Comparison of ENCODE assay signal across 8 cellular contexts in genomic region chr2:195543902-195544894, GRCh38.
DNase-seq lines count a peak whose midpoint lies in the region; ATAC-seq, FAIRE-seq and TF ChIP-seq lines count a peak whose summit lies in the region.

No MANE protein-coding gene starts in this region.

- peak; percentile 95 for FAIRE-seq in A549 (lab: Jason Lieb, UNC)

- H3K4me1 Mint-ChIP-seq in activated naive CD8-positive, alpha-beta T cell treated with anti-CD3 and anti-CD28 coated beads, Interleukin-2, amount 10 ng/mL, durations not matched to agents 7 days and 5 days = peaks cover 37% of the 10 kb centered on the region
- peaks cover 8 to 14% of the 10 kb centered on the region in 2 donors for H3K4me1 Mint-ChIP-seq in stimulated activated naive B cell treated with anti-CD40 and anti-IgM and Interleukin-4, amounts not matched to agents 10 μg/mL and 1 μg/mL and 100 μg/mL, for 72 hours

- POLR2A ChIA-PET in A549 (lab: Yijun Ruan, JAX) = interaction anchor here (0.6 to 1.2 kb wide), 3 partner anchors 10 to 116 kb away, joined by 3 to 6 read pairs (median 5); partner anchors contain the start of gene SLC39A10
- POLR2A ChIA-PET in activated naive CD8-positive, alpha-beta T cell treated with anti-CD3 and anti-CD28 coated beads, Interleukin-2, amount 10 ng/mL, durations not matched to agents 7 days and 5 days (lab: Charles Lee) = interaction anchor here (1.0 to 13.9 kb wide), 6 partner anchors 9 to 113 kb away, joined by 3 to 346 read pairs (median 26); partner anchors contain the start of gene SLC39A10

- WGBS in A549 (ENCODE audit: missing lambda C conversion rate) = 74% methylated on average over 11 of the region's 11 CpGs

- H3K9me3 ChIP-seq in A549 = no peaks in the 10 kb centered on the region

- peak; percentile 99 to 100 for ATAC-seq in A549
- ATAC-seq in GM19328 (IDR thresholded peaks at IDR 0.05; ENCODE audit: unreplicated experiment) = peak; percentile 63
- peak; percentile 95 for ATAC-seq in HG03196 (IDR thresholded peaks at IDR 0.05; ENCODE audit: unreplicated experiment)
- ATAC-seq in activated naive CD8-positive, alpha-beta T cell treated with anti-CD3 and anti-CD28 coated beads, Interleukin-2, amount 10 ng/mL, durations not matched to agents 7 days and 5 days (ENCODE audit: low read depth) = peak; percentile 10
- ATAC-seq in stimulated activated naive B cell treated with anti-CD40 and anti-IgM and Interleukin-4, amounts not matched to agents 10 μg/mL and 1 μg/mL and 100 μg/mL, for 72 hours (replicated peaks) = peak; percentile 84 to 90
- ATAC-seq in GM21526 (IDR thresholded peaks at IDR 0.05; ENCODE audit: low FRiP score, unreplicated experiment) = no peak
- no peak for ATAC-seq in Right ventricle myocardium inferior

- peak; percentile 71 to 83 for DNase-seq in A549 (ENCODE audit: low read depth in 1 of 2, low spot score in 1 of 2)
- no peak for DNase-seq in activated naive CD8-positive, alpha-beta T cell treated with anti-CD3 and anti-CD28 coated beads, Interleukin-2, amount 10 ng/mL, durations not matched to agents 7 days and 5 days
- DNase-seq in stimulated activated naive B cell treated with anti-CD40 and anti-IgM and Interleukin-4, amounts not matched to agents 10 μg/mL and 1 μg/mL and 100 μg/mL, for 72 hours = no peak
- no peak for DNase-seq in Right ventricle myocardium inferior (ENCODE audit: missing footprints)
- DNase-seq in DMS153 (lab: John Stamatoyannopoulos, UW) = no peak

- peaks cover 50% of the 10 kb centered on the region for H3K36me3 Mint-ChIP-seq in activated naive CD8-positive, alpha-beta T cell treated with anti-CD3 and anti-CD28 coated beads, Interleukin-2, amount 10 ng/mL, durations not matched to agents 7 days and 5 days
- H3K36me3 Mint-ChIP-seq in stimulated activated naive B cell treated with anti-CD40 and anti-IgM and Interleukin-4, amounts not matched to agents 10 μg/mL and 1 μg/mL and 100 μg/mL, for 72 hours = peaks cover 0 to 7% of the 10 kb centered on the region in 2 donors

- H3K4me3 Mint-ChIP-seq in activated naive CD8-positive, alpha-beta T cell treated with anti-CD3 and anti-CD28 coated beads, Interleukin-2, amount 10 ng/mL, durations not matched to agents 7 days and 5 days = peak overlapping the region; percentile 42
- no peak overlapping the region for H3K4me3 Mint-ChIP-seq in stimulated activated naive B cell treated with anti-CD40 and anti-IgM and Interleukin-4, amounts not matched to agents 10 μg/mL and 1 μg/mL and 100 μg/mL, for 72 hours

- no peak overlapping the region for H3K4me3 ChIP-seq in A549

- peak overlapping the region; percentile 80 for H3K27ac Mint-ChIP-seq in activated naive CD8-positive, alpha-beta T cell treated with anti-CD3 and anti-CD28 coated beads, Interleukin-2, amount 10 ng/mL, durations not matched to agents 7 days and 5 days
- H3K27ac Mint-ChIP-seq in stimulated activated naive B cell treated with anti-CD40 and anti-IgM and Interleukin-4, amounts not matched to agents 10 μg/mL and 1 μg/mL and 100 μg/mL, for 72 hours = no peak overlapping the region

- TF ChIP-seq RAD21 in A549 (conservative IDR thresholded peaks at IDR 0.05 in 1 of 2, IDR thresholded peaks at IDR 0.05 in 1 of 2) = peak; percentile 32 to 45; a peak in 3 of 5 replicates

- H3K27ac ChIP-seq in A549 = peak overlapping the region; percentile 70 to 87

- CTCF ChIA-PET in A549 (lab: Yijun Ruan, JAX) = interaction anchor here (1.0 to 2.4 kb wide), 4 partner anchors 16 to 121 kb away, joined by 3 to 6 read pairs (median 3); no protein-coding TSS in a partner anchor

- H3K4me2 ChIP-seq in A549 = peak overlapping the region; percentile 59

- TF ChIP-seq EP300 in A549 (IDR thresholded peaks at IDR 0.05) = peak; percentile 30 to 61; a peak in 2 of 5 replicates

- H3K9me3 Mint-ChIP-seq in activated naive CD8-positive, alpha-beta T cell treated with anti-CD3 and anti-CD28 coated beads, Interleukin-2, amount 10 ng/mL, durations not matched to agents 7 days and 5 days = peaks cover 15% of the 10 kb centered on the region
- H3K9me3 Mint-ChIP-seq in stimulated activated naive B cell treated with anti-CD40 and anti-IgM and Interleukin-4, amounts not matched to agents 10 μg/mL and 1 μg/mL and 100 μg/mL, for 72 hours = peaks cover under 1 to 1% of the 10 kb centered on the region in 2 donors

- H3K4me1 ChIP-seq in A549 = peaks cover 32% of the 10 kb centered on the region

- no peak for TF ChIP-seq POLR2A in A549 (IDR thresholded peaks at IDR 0.05; ENCODE audit: low read length)

- H3K27me3 Mint-ChIP-seq in activated naive CD8-positive, alpha-beta T cell treated with anti-CD3 and anti-CD28 coated beads, Interleukin-2, amount 10 ng/mL, durations not matched to agents 7 days and 5 days = no peaks in the 10 kb centered on the region
- no peaks in the 10 kb centered on the region for H3K27me3 Mint-ChIP-seq in stimulated activated naive B cell treated with anti-CD40 and anti-IgM and Interleukin-4, amounts not matched to agents 10 μg/mL and 1 μg/mL and 100 μg/mL, for 72 hours

- TF ChIP-seq CTCF in A549 (IDR thresholded peaks at IDR 0.05) = no peak

- intact Hi-C loops in Right ventricle myocardium inferior (cut with DNase I) = no loop called here

TF ChIP-seq in A549, 52 proteins besides CTCF, POLR2A, EP300 and RAD21:
- TF ChIP-seq JUNB (IDR thresholded peaks at IDR 0.05) (peak; percentile 79), FOSL2 (IDR thresholded peaks at IDR 0.05) (peak; percentile 68; the same call in 1 of the 2 replicates), FOSL2 (CRISPR knock-in tag; IDR thresholded peaks at IDR 0.05) (peak; percentile 88), CEBPB (IDR thresholded peaks at IDR 0.05) (peak; percentile 52 to 63; a peak in 3 of 4 replicates), FOSB (CRISPR knock-in tag; IDR thresholded peaks at IDR 0.05) (no peak), ESRRA (IDR thresholded peaks at IDR 0.05; ENCODE audit: borderline replicate concordance, low read length) (no peak), RFX5 (IDR thresholded peaks at IDR 0.05) (no peak), JUN (IDR thresholded peaks at IDR 0.05) (peak; percentile 49 to 61; a peak in 1 of 5 replicates), GATA3 (IDR thresholded peaks at IDR 0.05; ENCODE audit: borderline replicate concordance) (peak; percentile 89; the same call in 1 of the 2 replicates), CHD4 (IDR thresholded peaks at IDR 0.05; ENCODE audit: borderline replicate concordance) (0 out of 2 replicates have a peak, but pooled peaks have one; percentile 14), MAX (IDR thresholded peaks at IDR 0.05) (peak; percentile 21)
TF ChIP-seq in A549: peak in this region for 7.

Comparison
In these comparisons a context has a peak if more than half of its experiments do, and no peak if none do; other contexts are left out.
1. ATAC-seq: peak in A549 (2 of 2), GM19328 (single experiment), HG03196 (single experiment), activated naive CD8-positive, alpha-beta T cell treated with anti-CD3 and anti-CD28 coated beads, Interleukin-2, amount 10 ng/mL, durations not matched to agents 7 days and 5 days (single experiment) and stimulated activated naive B cell treated with anti-CD40 and anti-IgM and Interleukin-4, amounts not matched to agents 10 μg/mL and 1 μg/mL and 100 μg/mL, for 72 hours (2 of 2); none in GM21526 (single experiment) and Right ventricle myocardium inferior (single experiment).
2. DNase-seq: peak in A549 (2 of 2); none in activated naive CD8-positive, alpha-beta T cell treated with anti-CD3 and anti-CD28 coated beads, Interleukin-2, amount 10 ng/mL, durations not matched to agents 7 days and 5 days (single experiment), stimulated activated naive B cell treated with anti-CD40 and anti-IgM and Interleukin-4, amounts not matched to agents 10 μg/mL and 1 μg/mL and 100 μg/mL, for 72 hours (single experiment), Right ventricle myocardium inferior (single experiment) and DMS153 (single experiment).